17 cellular contexts compared by ENCODE assay signal in the genomic region with DNA sequence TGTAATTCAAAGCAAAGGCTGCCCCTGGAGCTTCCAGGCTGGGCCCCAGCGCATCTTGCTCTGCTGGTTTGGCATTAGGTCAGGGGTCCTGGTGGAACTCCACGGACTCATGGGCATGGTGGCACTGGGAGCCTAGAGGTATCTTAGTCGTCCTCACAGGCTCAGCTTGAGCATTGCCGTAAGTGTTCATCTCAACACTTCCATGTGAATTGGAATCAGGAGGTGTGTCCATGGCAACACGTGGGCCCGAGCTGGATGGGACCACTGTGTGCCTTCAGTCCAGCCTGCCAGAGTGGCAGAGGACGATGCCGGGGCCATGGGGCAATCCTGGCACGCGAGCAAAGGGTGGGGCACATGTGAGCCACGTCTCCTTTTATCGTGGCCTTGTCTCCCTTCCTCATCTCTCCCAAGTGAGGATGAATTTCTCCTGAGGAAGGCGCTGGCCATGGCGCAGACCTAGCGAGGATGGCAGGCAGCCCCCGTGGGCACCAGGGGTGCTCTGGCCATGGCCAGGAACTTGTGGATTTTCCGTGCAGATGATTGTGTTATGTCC. TPM values are rescaled to one million over a fixed set of nuclear protein-coding genes. Genes with fewer than 3 reads are reported as not detected.
DNase-seq lines count a peak whose midpoint lies in the region; ATAC-seq, FAIRE-seq and TF ChIP-seq lines count a peak whose summit lies in the region.
"Had no signal": no experiment of that assay in that cellular context is flagged by ENCODE, and none has a peak within 500 bp of the region (broad histone marks: within the 10 kb centered on the region; RNA-seq: fewer than 3 reads in every experiment).

No MANE protein-coding gene starts in this region.

- H3K4me1 ChIP-seq in kidney (ENCODE audit: control insufficient read depth in 1 of 2, insufficient read depth in 1 of 2, low read depth in 1 of 2, low read length in 2 of 2) (peaks cover 29 to 30% of the 10 kb centered on the region in 2 donors), neuronal stem cell (ENCODE audit: control insufficient read depth in 2 of 2, insufficient read depth in 1 of 2, low read depth in 1 of 2, low read length in 2 of 2) (peaks cover 0 to 12% of the 10 kb centered on the region in 2 donors), thyroid gland (peaks cover 39 to 49% of the 10 kb centered on the region in 2 donors), OCI-LY7 (ENCODE audit: insufficient read depth, low read length, poor library complexity, severe bottlenecking) (no peaks in the 10 kb centered on the region)

- H3K79me1 ChIP-seq in neuronal stem cell (ENCODE audit: low read depth, low read length) = peaks cover 2% of the 10 kb centered on the region

- H3K23ac ChIP-seq in neuronal stem cell (ENCODE audit: low read depth, low read length, poor library complexity) = no peak overlapping the region

- peak overlapping the region in 1 of 2 donors; percentile 17 for H3K9ac ChIP-seq in kidney (ENCODE audit: low read length in 2 of 2)
- peak overlapping the region; percentile 76 for H3K9ac ChIP-seq in neuronal stem cell (ENCODE audit: low read depth, low read length, poor library complexity)
- H3K9ac ChIP-seq: KMS-11 had no signal

- POLR2A ChIA-PET in activated CD4-positive, alpha-beta T cell treated with anti-CD3 and anti-CD28 coated beads, Interleukin-2, amount 10 ng/mL, durations not matched to agents 7 days and 5 days (lab: Charles Lee) = interaction anchor here (0.6 kb wide), 1 partner anchor 18 kb away, joined by 4 read pairs; no protein-coding TSS in a partner anchor
- POLR2A ChIA-PET in OCI-LY7 (lab: Charles Lee) = no interaction called here

- H3K36me3 ChIP-seq in kidney (ENCODE audit: control insufficient read depth in 1 of 2, insufficient read depth in 2 of 2, low read length in 2 of 2) (no peaks in the 10 kb centered on the region), neuronal stem cell (replicated peaks in 1 of 2; ENCODE audit: control insufficient read depth in 2 of 2, insufficient read depth in 2 of 2, low read length in 2 of 2) (peaks cover 0 to 8% of the 10 kb centered on the region in 2 donors), thyroid gland (no peaks in the 10 kb centered on the region), OCI-LY7 (ENCODE audit: insufficient read depth, low read length) (no peaks in the 10 kb centered on the region)

- BruUV-seq in OCI-LY7 (replicated peaks; lab: Mats Ljungman, UMichigan) = no TSS peak

- peaks cover 8% of the 10 kb centered on the region for H3K9me3 Mint-ChIP-seq in activated CD4-positive, alpha-beta T cell treated with anti-CD3 and anti-CD28 coated beads, Interleukin-2, amount 10 ng/mL, durations not matched to agents 7 days and 5 days

- no peak overlapping the region for H2BK120ac ChIP-seq in neuronal stem cell (ENCODE audit: low read depth, low read length)

- TF ChIP-seq CTCF in kidney (IDR thresholded peaks at IDR 0.05; ENCODE audit: borderline replicate concordance, extremely low read depth, insufficient read depth) (no peak), thyroid gland (IDR thresholded peaks at IDR 0.05) (no peak), OCI-LY7 (conservative IDR thresholded peaks at IDR 0.05; ENCODE audit: low read length) (no peak)

- H2BK5ac ChIP-seq in neuronal stem cell (ENCODE audit: low read length) = no peak overlapping the region

- ATAC-seq in Right ventricle myocardium superior (ENCODE audit: poor library complexity) (peak; percentile 25), GM19397 (IDR thresholded peaks at IDR 0.05; ENCODE audit: unreplicated experiment) (no peak)

- H2BK12ac ChIP-seq in neuronal stem cell (ENCODE audit: low read length) = peak overlapping the region; percentile 75

- H3K9me3 ChIP-seq in kidney (ENCODE audit: control insufficient read depth in 1 of 2, low read length in 2 of 2) (no peaks in the 10 kb centered on the region), neuronal stem cell (replicated peaks in 1 of 2; ENCODE audit: control insufficient read depth in 2 of 2, insufficient read depth in 1 of 2, low read depth in 1 of 2, low read length in 2 of 2) (peaks cover 0 to 18% of the 10 kb centered on the region in 2 donors), thyroid gland (no peaks in the 10 kb centered on the region), OCI-LY7 (ENCODE audit: low read length) (peaks cover 6% of the 10 kb centered on the region; the same call in 1 of the 2 replicates)
- H3K9me3 ChIP-seq: SJSA1 had no signal

- H2AFZ ChIP-seq in neuronal stem cell (ENCODE audit: low read length) (no peak overlapping the region), OCI-LY7 (ENCODE audit: low read length) (no peak overlapping the region)

- H3K14ac ChIP-seq in neuronal stem cell (ENCODE audit: low read length) = peak overlapping the region; percentile 17

- no peak for TF ChIP-seq POLR2A in thyroid gland (IDR thresholded peaks at IDR 0.05)

- H3K27me3 Mint-ChIP-seq in activated CD4-positive, alpha-beta T cell treated with anti-CD3 and anti-CD28 coated beads, Interleukin-2, amount 10 ng/mL, durations not matched to agents 7 days and 5 days = no peaks in the 10 kb centered on the region
- H3K27me3 Mint-ChIP-seq: B cell; CD8-positive, alpha-beta memory T cell had no signal

- no peak overlapping the region for H2BK15ac ChIP-seq in neuronal stem cell (ENCODE audit: low read length)

- no peaks in the 10 kb centered on the region for H4K20me1 ChIP-seq in OCI-LY7 (ENCODE audit: insufficient read depth, low read length)

- intact Hi-C loops in Right ventricle myocardium superior (cut with DNase I) (no loop called here), kidney (cut with DNase I) (no loop called here), thyroid gland (cut with DNase I) (no loop called here), OCI-LY7 (cut with micrococcal nuclease; ENCODE audit: unreplicated experiment) (no loop called here)

- H3K79me2 ChIP-seq in OCI-LY7 (ENCODE audit: insufficient read depth, low read depth, low read length) = no peaks in the 10 kb centered on the region

- H3K36me3 Mint-ChIP-seq in activated CD4-positive, alpha-beta T cell treated with anti-CD3 and anti-CD28 coated beads, Interleukin-2, amount 10 ng/mL, durations not matched to agents 7 days and 5 days (ENCODE audit: low read depth) = peaks cover 38% of the 10 kb centered on the region

- no peaks in the 10 kb centered on the region for H3K9me2 ChIP-seq in OCI-LY7 (ENCODE audit: insufficient read depth, low read length)

- CTCF ChIA-PET in activated CD4-positive, alpha-beta T cell treated with anti-CD3 and anti-CD28 coated beads, Interleukin-2, amount 10 ng/mL, durations not matched to agents 7 days and 5 days (lab: Charles Lee) = no interaction called here
- CTCF ChIA-PET in OCI-LY7 (lab: Charles Lee; ENCODE audit: unreplicated experiment) = no interaction called here

- no peak for FAIRE-seq in kidney (lab: Jason Lieb, UNC)
- FAIRE-seq: H1 had no signal

- H3K4me3 ChIP-seq in kidney (ENCODE audit: low read length in 2 of 2) (peak overlapping the region in 1 of 2 donors; percentile 23), neuronal stem cell (ENCODE audit: low read length in 2 of 2) (peak overlapping the region in 1 of 2 donors; percentile 40), thyroid gland (replicated peaks in 1 of 3) (no peak overlapping the region), OCI-LY7 (ENCODE audit: low read depth, low read length, poor library complexity, severe bottlenecking) (no peak overlapping the region)
- H3K4me3 ChIP-seq: SJSA1 had no signal

- no CpG with 5 or more reads among the region's 17 CpGs for WGBS in neuronal stem cell (ENCODE audit: extremely low coverage in 2 of 2, insufficient read length in 2 of 2, insufficient replicate concordance in 1 of 2), 2 donors
- 95 to 97% methylated on average over 13 to 15 of the region's 17 CpGs for WGBS in thyroid gland, 2 donors

- H3K4ac ChIP-seq in neuronal stem cell (ENCODE audit: low read length) = peak overlapping the region; percentile 26

- H3K4me1 Mint-ChIP-seq in activated CD4-positive, alpha-beta T cell treated with anti-CD3 and anti-CD28 coated beads, Interleukin-2, amount 10 ng/mL, durations not matched to agents 7 days and 5 days = peaks cover 25% of the 10 kb centered on the region

- no peak overlapping the region for H4K8ac ChIP-seq in neuronal stem cell (ENCODE audit: low read depth, low read length)

- H3K4me2 ChIP-seq in neuronal stem cell (ENCODE audit: insufficient read depth, low read length, poor library complexity, severe bottlenecking) = no peak overlapping the region
- H3K4me2 ChIP-seq in OCI-LY7 (ENCODE audit: low read length) = no peak overlapping the region
- H3K4me2 ChIP-seq: KMS-11 had no signal

- no peak overlapping the region for H2AK5ac ChIP-seq in neuronal stem cell (ENCODE audit: low read depth, low read length)

- no peak overlapping the region for H3K27ac Mint-ChIP-seq in activated CD4-positive, alpha-beta T cell treated with anti-CD3 and anti-CD28 coated beads, Interleukin-2, amount 10 ng/mL, durations not matched to agents 7 days and 5 days
- H3K27ac Mint-ChIP-seq: B cell had no signal

- DNase-seq in Right ventricle myocardium superior = no peak
- peak; percentile 39 for DNase-seq in kidney
- no peak for DNase-seq in neuronal stem cell (ENCODE audit: low spot score)
- no peak for DNase-seq in thyroid gland
- no peak for DNase-seq in activated CD4-positive, alpha-beta T cell treated with anti-CD3 and anti-CD28 coated beads, Interleukin-2, amount 10 ng/mL, durations not matched to agents 7 days and 5 days
- DNase-seq in OCI-LY7 (ENCODE audit: low spot score) = no peak
- DNase-seq in stimulated activated CD4-positive, alpha-beta T cell treated with anti-CD3 and anti-CD28 coated beads, Interleukin-1b, Interleukin-23, amount 100 ng/mL, for 48 hours = no peak
- DNase-seq: CD8-positive, alpha-beta memory T cell; NCI-H1092; NCI-H187 treated with DMSO at 0.1 percent for 48 hours; NCI-H510A; RPMI8226 had no signal

- no peak overlapping the region for H4K91ac ChIP-seq in neuronal stem cell (ENCODE audit: low read depth, low read length, poor library complexity)

- peak overlapping the region; percentile 45 for H3K18ac ChIP-seq in neuronal stem cell (ENCODE audit: low read length)

- no peaks in the 10 kb centered on the region for H3K27me3 ChIP-seq in neuronal stem cell (ENCODE audit: control insufficient read depth in 3 of 3, insufficient read depth in 3 of 3, low read depth in 1 of 3, low read length in 3 of 3)
- H3K27me3 ChIP-seq in thyroid gland = no peaks in the 10 kb centered on the region
- H3K27me3 ChIP-seq: SJSA1 had no signal

- H3K27ac ChIP-seq in kidney (ENCODE audit: low read depth in 2 of 2, low read length in 2 of 2) = peak overlapping the region in 1 of 2 donors; percentile 54
- H3K27ac ChIP-seq in neuronal stem cell (replicated peaks; ENCODE audit: low read length) = no peak overlapping the region
- peak overlapping the region in 2 of 3 donors; percentile 61 to 71 for H3K27ac ChIP-seq in thyroid gland
- no peak overlapping the region for H3K27ac ChIP-seq in OCI-LY7 (ENCODE audit: low read depth, low read length, poor library complexity, severe bottlenecking)
- H3K27ac ChIP-seq: KMS-11, SJSA1 had no signal

- no peak overlapping the region for H3K4me3 Mint-ChIP-seq in activated CD4-positive, alpha-beta T cell treated with anti-CD3 and anti-CD28 coated beads, Interleukin-2, amount 10 ng/mL, durations not matched to agents 7 days and 5 days
- H3K4me3 Mint-ChIP-seq: B cell; CD8-positive, alpha-beta memory T cell had no signal

RNA-seq across cellular contexts. Expression of a gene that starts 47.0 kb away (rescaled TPM):
- total RNA-seq in Right ventricle myocardium superior (96.3 TPM), kidney (86.2 TPM), thyroid gland (10 to 100 TPM; 40.6 to 80.5 (median 65.3) TPM), OCI-LY7 (2022) (27.0 and 33.4 TPM in 2 replicates)
- 40.3 TPM for polyA plus RNA-seq in kidney (ENCODE audit: insufficient read depth, low read depth, low replicate concordance)
- 7.7 TPM for polyA plus RNA-seq in neuronal stem cell (2013, experiment 1 of 2)
- polyA plus RNA-seq in neuronal stem cell (2013, experiment 2 of 2) = 7.4 TPM
- total RNA-seq in activated CD4-positive, alpha-beta T cell treated with anti-CD3 and anti-CD28 coated beads, Interleukin-2, amount 10 ng/mL, durations not matched to agents 7 days and 5 days = 10 to 100 TPM; 80.3 to 93.1 TPM
- total RNA-seq in OCI-LY7 (2014; rRNA removed; shearing (Covaris generic)) = 9.2 and 10.3 TPM in 2 replicates

Comparison
In these comparisons a context has a peak if more than half of its experiments do, and no peak if none do; other contexts are left out.
1. H3K27ac ChIP-seq: peak in thyroid gland (2 of 3); none in neuronal stem cell (single experiment) and OCI-LY7 (single experiment).